1 cellular context compared by ENCODE assay signal in genomic region chr10:62681211-62681940, GRCh38.
A peak's percentile ranks its signal among the peaks of the same experiment; 100 is the strongest.
TF ChIP-seq lines count a peak whose summit lies in the region.

No MANE protein-coding gene starts in this region.

TF ChIP-seq in H1, 55 proteins besides CTCF, POLR2A, EP300 and RAD21 (continued from another document):
- no peak for TF ChIP-seq CHD7 (IDR thresholded peaks at IDR 0.05; ENCODE audit: insufficient replicate concordance, low read length)
- TF ChIP-seq TEAD4 (IDR thresholded peaks at IDR 0.05; ENCODE audit: low read depth, low read length) = peak; percentile 67; the same call in 1 of the 2 replicates
- TF ChIP-seq MAX (IDR thresholded peaks at IDR 0.05) = 0 out of 2 replicates have a peak, but pooled peaks have one; percentile 17
- TF ChIP-seq, protein P1, sequence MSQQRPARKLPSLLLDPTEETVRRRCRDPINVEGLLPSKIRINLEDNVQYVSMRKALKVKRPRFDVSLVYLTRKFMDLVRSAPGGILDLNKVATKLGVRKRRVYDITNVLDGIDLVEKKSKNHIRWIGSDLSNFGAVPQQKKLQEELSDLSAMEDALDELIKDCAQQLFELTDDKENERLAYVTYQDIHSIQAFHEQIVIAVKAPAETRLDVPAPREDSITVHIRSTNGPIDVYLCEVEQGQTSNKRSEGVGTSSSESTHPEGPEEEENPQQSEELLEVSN (IDR thresholded peaks at IDR 0.05) = no peak
- no peak for TF ChIP-seq KDM1A (IDR thresholded peaks at IDR 0.05; ENCODE audit: borderline replicate concordance, low read length)
- TF ChIP-seq RBBP5 (IDR thresholded peaks at IDR 0.05; ENCODE audit: borderline replicate concordance, low read depth, low read length) = no peak
